Comparison of ENCODE assay signal across 9 cellular contexts in genomic region chr7:151851160-151851751, GRCh38. TPM values are rescaled to one million over a fixed set of nuclear protein-coding genes. Genes with fewer than 3 reads are reported as not detected.
DNase-seq lines count a peak whose midpoint lies in the region; ATAC-seq and TF ChIP-seq lines count a peak whose summit lies in the region.
"Had no signal": no experiment of that assay in that cellular context is flagged by ENCODE, and none has a peak within 500 bp of the region (broad histone marks: within the 10 kb centered on the region; RNA-seq: fewer than 3 reads in every experiment).

No MANE protein-coding gene starts in this region.

- peak; percentile 51 for ATAC-seq in HG02678 (IDR thresholded peaks at IDR 0.05; ENCODE audit: unreplicated experiment)
- peak in 7 of 8 donors; percentile 20 to 56 (median 43) for ATAC-seq in heart right ventricle

- no peaks in the 10 kb centered on the region for H3K27me3 ChIP-seq in heart right ventricle

- 80 to 85% methylated on average over 16 of the region's 16 CpGs for WGBS in heart right ventricle, 2 donors

- H3K36me3 ChIP-seq in heart right ventricle: no peaks in the 10 kb centered on the region

- no peaks in the 10 kb centered on the region for H3K9me3 Mint-ChIP-seq in CD14-positive monocyte
- H3K9me3 Mint-ChIP-seq in stimulated activated naive CD8-positive, alpha-beta T cell treated with anti-CD3 and anti-CD28 coated beads, Interleukin-15, Interleukin-2, amounts not matched to agents 100 ng/mL and 50 ng/mL, for 24 hours: no peaks in the 10 kb centered on the region
- H3K9me3 Mint-ChIP-seq: nephron had no signal

- peak; percentile 86 for DNase-seq in CD14-positive monocyte (ENCODE audit: low spot score)
- DNase-seq in activated CD4-positive, CD25-positive, alpha-beta regulatory T cell treated with anti-CD3 and anti-CD28 coated beads, Interleukin-2, amount 50 U/mL, for 72 hours: peak; percentile 41
- peak in 1 of 2 donors; percentile 33 for DNase-seq in heart right ventricle
- no peak for DNase-seq in NCI-H510A (lab: John Stamatoyannopoulos, UW)
- no peak for DNase-seq in COR-L47 (lab: John Stamatoyannopoulos, UW)
- no peak for DNase-seq in DMS114 treated with DMSO at 0.1 percent for 48 hours (lab: John Stamatoyannopoulos, UW; ENCODE audit: unreplicated experiment)

- H3K4me3 ChIP-seq in heart right ventricle: peak overlapping the region in 6 of 10 donors; percentile 2 to 33 (median 14)

- H3K4me1 Mint-ChIP-seq in CD14-positive monocyte: peaks cover 73% of the 10 kb centered on the region
- H3K4me1 Mint-ChIP-seq in stimulated activated naive CD8-positive, alpha-beta T cell treated with anti-CD3 and anti-CD28 coated beads, Interleukin-15, Interleukin-2, amounts not matched to agents 100 ng/mL and 50 ng/mL, for 24 hours (ENCODE audit: low read depth): peaks cover 41% of the 10 kb centered on the region
- H3K4me1 Mint-ChIP-seq: nephron had no signal

- H3K27ac Mint-ChIP-seq in CD14-positive monocyte: peak overlapping the region; percentile 98 to 100 (median 100)
- H3K27ac Mint-ChIP-seq in stimulated activated naive CD8-positive, alpha-beta T cell treated with anti-CD3 and anti-CD28 coated beads, Interleukin-15, Interleukin-2, amounts not matched to agents 100 ng/mL and 50 ng/mL, for 24 hours: peak overlapping the region; percentile 92
- H3K27ac Mint-ChIP-seq: nephron had no signal

- peaks cover 0 to 3% (median 1%) of the 10 kb centered on the region in 3 donors for H3K27me3 Mint-ChIP-seq in CD14-positive monocyte (ENCODE audit: low read depth in 3 of 3)
- no peaks in the 10 kb centered on the region for H3K27me3 Mint-ChIP-seq in stimulated activated naive CD8-positive, alpha-beta T cell treated with anti-CD3 and anti-CD28 coated beads, Interleukin-15, Interleukin-2, amounts not matched to agents 100 ng/mL and 50 ng/mL, for 24 hours

- peaks cover 36 to 39% of the 10 kb centered on the region in 2 donors for H3K36me3 Mint-ChIP-seq in CD14-positive monocyte
- H3K36me3 Mint-ChIP-seq in stimulated activated naive CD8-positive, alpha-beta T cell treated with anti-CD3 and anti-CD28 coated beads, Interleukin-15, Interleukin-2, amounts not matched to agents 100 ng/mL and 50 ng/mL, for 24 hours (ENCODE audit: low read depth): no peaks in the 10 kb centered on the region

- peak overlapping the region in 5 of 10 donors; percentile 2 to 86 (median 13) for H3K27ac ChIP-seq in heart right ventricle

- intact Hi-C loops in CD14-positive monocyte (cut with micrococcal nuclease): loop anchor here (5.0 kb wide), 3 partner anchors 44 to 71 kb away; no protein-coding TSS in a partner anchor
- intact Hi-C loops in heart right ventricle (cut with DNase I): no loop called here

- no peaks in the 10 kb centered on the region for H3K9me3 ChIP-seq in heart right ventricle

- TF ChIP-seq CTCF in CD14-positive monocyte (IDR thresholded peaks at IDR 0.05) (no peak), heart right ventricle (IDR thresholded peaks at IDR 0.05) (no peak)

- peak overlapping the region; percentile 69 to 85 for H3K4me3 Mint-ChIP-seq in CD14-positive monocyte
- H3K4me3 Mint-ChIP-seq in stimulated activated naive CD8-positive, alpha-beta T cell treated with anti-CD3 and anti-CD28 coated beads, Interleukin-15, Interleukin-2, amounts not matched to agents 100 ng/mL and 50 ng/mL, for 24 hours: peak overlapping the region; percentile 59
- H3K4me3 Mint-ChIP-seq: nephron had no signal

- peaks cover 0 to 35% (median 5%) of the 10 kb centered on the region in 9 donors for H3K4me1 ChIP-seq in heart right ventricle

RNA-seq across cellular contexts. Expression of gene PRKAG2, which starts 25.7 kb away (rescaled TPM):
- polyA plus RNA-seq in CD14-positive monocyte (10 to 100 TPM; 29.2 to 30.9 TPM), heart right ventricle (10 to 100 TPM; 52.4 to 68.0 TPM)
- 100 to 1,000 TPM; 101 to 156 (median 121) TPM for total RNA-seq in heart right ventricle

Comparison
In these comparisons a context has a peak if more than half of its experiments do, and no peak if none do; other contexts are left out.
1. DNase-seq: peak in CD14-positive monocyte (single experiment) and activated CD4-positive, CD25-positive, alpha-beta regulatory T cell treated with anti-CD3 and anti-CD28 coated beads, Interleukin-2, amount 50 U/mL, for 72 hours (single experiment); none in NCI-H510A (single experiment), COR-L47 (single experiment) and DMS114 treated with DMSO at 0.1 percent for 48 hours (single experiment).
2. intact Hi-C loops: an anchor here in CD14-positive monocyte (5.0 kb wide); none called in heart right ventricle.